ENCODE assay signal across 1 cellular context in genomic region chr3:141235661-141236171, GRCh38.
TF ChIP-seq lines count a peak whose summit lies in the region.

No MANE protein-coding gene starts in this region.

TF ChIP-seq in HepG2, 621 proteins besides CTCF, POLR2A, EP300 and RAD21 (continued from another document and continues in another):
- TF ChIP-seq FUBP1 (CRISPR knock-in tag; IDR thresholded peaks at IDR 0.05; ENCODE audit: borderline replicate concordance) (no peak), ZNF790 (CRISPR knock-in tag; IDR thresholded peaks at IDR 0.05; ENCODE audit: borderline replicate concordance) (no peak), IKZF5 (CRISPR knock-in tag; IDR thresholded peaks at IDR 0.05) (peak; percentile 66; the same call in 1 of the 2 replicates), FOXK2 (IDR thresholded peaks at IDR 0.05) (peak; percentile 52; the same call in 1 of the 2 replicates), POGZ (CRISPR knock-in tag; IDR thresholded peaks at IDR 0.05) (peak; percentile 80; the same call in 1 of the 2 replicates), HOXA3 (CRISPR knock-in tag; IDR thresholded peaks at IDR 0.05) (peak; percentile 79), ZNF142 (CRISPR knock-in tag; IDR thresholded peaks at IDR 0.05) (0 out of 2 replicates have a peak, but pooled peaks have one; percentile 38), ZNF451 (CRISPR knock-in tag; IDR thresholded peaks at IDR 0.05) (0 out of 2 replicates have a peak, but pooled peaks have one; percentile 46), ZBTB14 (CRISPR knock-in tag; IDR thresholded peaks at IDR 0.05) (0 out of 2 replicates have a peak, but pooled peaks have one; percentile 29), DMAP1 (CRISPR knock-in tag; IDR thresholded peaks at IDR 0.05) (peak; percentile 22; the same call in 1 of the 2 replicates), JUN (CRISPR knock-in tag; IDR thresholded peaks at IDR 0.05) (no peak), ZNF557 (CRISPR knock-in tag; IDR thresholded peaks at IDR 0.05) (0 out of 2 replicates have a peak, but pooled peaks have one; percentile 65), ZBTB25 (CRISPR knock-in tag; IDR thresholded peaks at IDR 0.05) (peak; percentile 21; the same call in 1 of the 2 replicates), ZNF335 (CRISPR knock-in tag; IDR thresholded peaks at IDR 0.05) (no peak), CREB1 (IDR thresholded peaks at IDR 0.05) (no peak), CREB1 (CRISPR knock-in tag; IDR thresholded peaks at IDR 0.05) (peak; percentile 49; the same call in 1 of the 2 replicates), KDM3A (CRISPR knock-in tag; IDR thresholded peaks at IDR 0.05; ENCODE audit: low read depth) (0 out of 2 replicates have a peak, but pooled peaks have one; percentile 59), GFI1 (CRISPR knock-in tag; IDR thresholded peaks at IDR 0.05; ENCODE audit: borderline replicate concordance) (peak; percentile 77), ZNF614 (CRISPR knock-in tag; IDR thresholded peaks at IDR 0.05; ENCODE audit: borderline replicate concordance) (0 out of 2 replicates have a peak, but pooled peaks have one; percentile 34), REL (CRISPR knock-in tag; conservative IDR thresholded peaks at IDR 0.05) (no peak), MAFG (CRISPR knock-in tag; IDR thresholded peaks at IDR 0.05) (no peak), MIER2 (CRISPR knock-in tag; IDR thresholded peaks at IDR 0.05) (peak; percentile 75; the same call in 1 of the 2 replicates), ZNF562 (CRISPR knock-in tag; IDR thresholded peaks at IDR 0.05; ENCODE audit: borderline replicate concordance) (no peak), AKNA (CRISPR knock-in tag; IDR thresholded peaks at IDR 0.05; ENCODE audit: borderline replicate concordance) (no peak), LRRFIP1 (CRISPR knock-in tag; conservative IDR thresholded peaks at IDR 0.05) (no peak), EEA1 (CRISPR knock-in tag; IDR thresholded peaks at IDR 0.05; ENCODE audit: borderline replicate concordance) (no peak), NR2C2 (CRISPR knock-in tag; IDR thresholded peaks at IDR 0.05; ENCODE audit: borderline replicate concordance) (peak; percentile 60; the same call in 1 of the 2 replicates), ZNF766 (CRISPR knock-in tag; IDR thresholded peaks at IDR 0.05; ENCODE audit: borderline replicate concordance) (0 out of 2 replicates have a peak, but pooled peaks have one; percentile 51), ATF1 (CRISPR knock-in tag; IDR thresholded peaks at IDR 0.05) (no peak), ESRRA (CRISPR knock-in tag; IDR thresholded peaks at IDR 0.05; ENCODE audit: low read depth) (peak; percentile 72; the same call in 1 of the 2 replicates), ARID4A (CRISPR knock-in tag; IDR thresholded peaks at IDR 0.05; ENCODE audit: borderline replicate concordance) (peak; percentile 49; the same call in 1 of the 2 replicates), SOX6 (IDR thresholded peaks at IDR 0.05) (no peak), SOX6 (CRISPR knock-in tag; IDR thresholded peaks at IDR 0.05) (peak; percentile 51)
